In the genomic region with DNA sequence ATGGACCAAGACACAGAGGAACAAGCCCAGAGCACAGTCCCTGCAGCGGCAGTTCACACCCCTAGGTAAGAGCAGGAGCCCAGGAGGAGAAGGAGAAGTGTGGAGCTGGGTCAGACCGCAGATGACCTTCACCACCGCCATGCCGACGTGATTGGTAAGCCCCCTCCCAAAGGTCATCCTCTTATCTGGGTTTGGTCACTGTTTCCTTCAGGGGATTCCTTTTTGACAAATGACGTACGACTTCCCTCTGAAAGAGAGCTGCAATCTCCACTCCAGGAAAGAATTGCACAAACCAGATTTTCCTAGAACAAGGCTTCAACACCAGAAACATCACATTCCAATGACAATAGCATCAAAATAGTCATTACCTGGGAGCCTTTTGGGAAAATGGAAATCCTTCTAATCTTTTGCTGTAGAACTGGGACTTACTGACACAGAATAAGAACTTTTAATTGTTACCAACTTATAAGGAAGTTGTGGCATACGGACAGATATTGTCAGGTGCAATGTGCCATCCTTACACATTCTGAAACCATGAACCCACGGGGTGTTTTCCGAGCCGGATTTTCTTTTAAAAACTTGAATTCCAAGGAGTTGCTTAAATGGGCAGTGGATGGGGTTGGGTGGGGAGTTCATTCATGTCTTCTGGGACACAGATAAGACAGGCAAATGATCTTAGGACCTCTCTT, we compare ENCODE assay signal across 27 cellular contexts.
"Had no signal": no experiment of that assay in that cellular context is flagged by ENCODE, and none has a peak within 500 bp of the region (broad histone marks: within the 10 kb centered on the region; RNA-seq: fewer than 3 reads in every experiment).

No MANE protein-coding gene starts in this region.

- H3K27me3 ChIP-seq: brain microvascular endothelial cell, dorsolateral prefrontal cortex, left lung, ovary, right lobe of liver, thyroid gland had no signal

- H3K4me3 ChIP-seq: coronary artery, dorsolateral prefrontal cortex, left lung, lower lobe of right lung, mucosa of descending colon, ovary, right lobe of liver, stomach, thyroid gland, upper lobe of right lung had no signal

- H3K27ac ChIP-seq: brain microvascular endothelial cell, coronary artery, left lung, lower lobe of right lung, neutrophil, ovary, right lobe of liver, stomach, thyroid gland, upper lobe of right lung, WERI-Rb-1 had no signal

- DNase-seq: activated CD4-positive, alpha-beta T cell treated with anti-CD3 and anti-CD28 coated beads for 48 hours; activated CD4-positive, alpha-beta T cell treated with anti-CD3 and anti-CD28 coated beads, Interleukin-2, amount 50 U/mL, for 48 hours; activated CD8-positive, alpha-beta memory T cell treated with anti-CD3 and anti-CD28 coated beads for 24 hours; activated effector memory CD4-positive, alpha-beta T cell treated with Interleukin-2 at 50 U/mL for 16 hours; activated naive CD4-positive, alpha-beta T cell treated with Interleukin-2 at 50 U/mL for 16 hours; amniotic stem cell; brain microvascular endothelial cell; dorsolateral prefrontal cortex; effector memory CD8-positive, alpha-beta T cell; erythroblast; foreskin melanocyte; left lung; lower lobe of right lung; mesendoderm; mucosa of descending colon; ovary; right lobe of liver; stimulated activated CD4-positive, alpha-beta T cell treated with anti-CD3 and anti-CD28 coated beads, Interleukin-4, amount 100 ng/mL, for 1 hour; stomach; thyroid gland; upper lobe of right lung had no signal

- H3K9me3 ChIP-seq: left lung, lower lobe of right lung, mucosa of descending colon, neutrophil, ovary, right lobe of liver, stomach, thyroid gland, upper lobe of right lung had no signal

- H3K4me1 ChIP-seq: left lung, lower lobe of right lung, right lobe of liver, stomach, upper lobe of right lung had no signal

- ATAC-seq: activated CD4-positive, CD25-positive, alpha-beta regulatory T cell treated with anti-CD3 and anti-CD28 coated beads, Interleukin-2, amount 50 U/mL, for 24 hours; effector memory CD8-positive, alpha-beta T cell; left lung; lower lobe of right lung; mucosa of descending colon; natural killer cell treated with Interleukin-12 subunit alpha and Interleukin-12 subunit beta and Interleukin-15 and Interleukin-18, amount 100 ng/mL, for 72 hours; right lobe of liver; stimulated activated effector memory CD8-positive, alpha-beta T cell treated with anti-CD3 and anti-CD28 coated beads, Interleukin-12 subunit alpha, Interleukin-12 subunit beta, amount 100 ng/mL, for 72 hours; upper lobe of right lung had no signal

- H3K36me3 ChIP-seq: brain microvascular endothelial cell, left lung, lower lobe of right lung, neutrophil, ovary, right lobe of liver, stomach, thyroid gland, upper lobe of right lung, WERI-Rb-1 had no signal
